Comparison of ENCODE assay signal across 10 cellular contexts in the genomic region with DNA sequence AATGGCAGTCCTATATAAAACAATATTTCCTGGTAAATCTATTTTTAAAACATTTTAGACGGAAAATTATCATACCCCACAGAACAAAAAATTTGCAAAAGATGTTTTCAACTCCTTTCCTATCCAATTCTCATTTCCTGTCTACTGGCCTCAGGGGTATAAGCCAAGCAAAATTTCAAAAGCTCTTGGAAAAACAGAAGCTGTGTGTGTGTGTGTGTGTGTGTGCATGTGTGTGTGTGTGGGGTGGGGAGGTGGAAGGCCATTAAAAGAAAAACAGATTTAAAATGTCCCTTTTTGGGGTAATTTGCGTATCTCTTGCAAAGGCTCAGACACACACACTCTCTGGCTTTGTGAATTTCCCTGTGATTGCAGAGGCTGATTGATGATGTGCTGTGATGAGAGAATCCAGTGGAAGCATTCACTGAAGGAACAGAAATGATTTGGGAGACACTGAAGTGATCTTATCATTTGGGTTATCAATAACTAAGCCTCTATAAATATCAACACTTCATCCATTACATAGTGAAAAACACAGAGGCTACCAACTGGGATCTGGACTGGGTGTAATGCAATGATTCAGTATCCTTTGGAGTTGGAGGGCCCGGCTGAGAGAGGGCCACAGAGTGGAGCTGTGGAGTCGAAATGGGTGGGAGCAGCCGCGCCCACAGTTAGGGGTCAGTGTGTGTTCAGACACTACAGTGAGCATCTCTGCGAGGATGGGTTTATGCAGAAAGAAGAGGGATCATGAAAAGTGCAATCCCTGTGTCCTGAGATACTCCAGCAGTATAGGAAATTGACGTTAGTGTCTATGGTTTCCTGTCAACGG.
A peak's percentile ranks its signal among the peaks of the same experiment; 100 is the strongest.
DNase-seq lines count a peak whose midpoint lies in the region; ATAC-seq and TF ChIP-seq lines count a peak whose summit lies in the region.
"Had no signal": no experiment of that assay in that cellular context is flagged by ENCODE, and none has a peak within 500 bp of the region (broad histone marks: within the 10 kb centered on the region; RNA-seq: fewer than 3 reads in every experiment).

No MANE protein-coding gene starts in this region.

- no peak overlapping the region for H3K4me3 Mint-ChIP-seq in activated CD8-positive, alpha-beta memory T cell treated with anti-CD3 and anti-CD28 coated beads, Interleukin-2, amount 10 ng/mL, durations not matched to agents 7 days and 5 days
- no peak overlapping the region for H3K4me3 Mint-ChIP-seq in stimulated activated effector memory CD8-positive, alpha-beta T cell treated with anti-CD3 and anti-CD28 coated beads, Interleukin-12 subunit alpha, Interleukin-12 subunit beta, amount 100 ng/mL, for 72 hours

- intact Hi-C loops in left ventricle myocardium inferior (cut with micrococcal nuclease) = no loop called here

- peak overlapping the region; percentile 1 for H3K27ac Mint-ChIP-seq in activated CD8-positive, alpha-beta memory T cell treated with anti-CD3 and anti-CD28 coated beads, Interleukin-2, amount 10 ng/mL, durations not matched to agents 7 days and 5 days
- H3K27ac Mint-ChIP-seq in stimulated activated effector memory CD8-positive, alpha-beta T cell treated with anti-CD3 and anti-CD28 coated beads, Interleukin-12 subunit alpha, Interleukin-12 subunit beta, amount 100 ng/mL, for 72 hours = peak overlapping the region; percentile 52

- no peak overlapping the region for H3K4me3 ChIP-seq in WI38 (ENCODE audit: low read depth, low read length)
- no peak overlapping the region for H3K4me3 ChIP-seq in left ventricle myocardium inferior

- H3K36me3 ChIP-seq in left ventricle myocardium inferior = no peaks in the 10 kb centered on the region

- CTCF ChIA-PET in activated CD8-positive, alpha-beta memory T cell treated with anti-CD3 and anti-CD28 coated beads, Interleukin-2, amount 10 ng/mL, durations not matched to agents 7 days and 5 days (lab: Charles Lee) = no interaction called here

- peaks cover 6% of the 10 kb centered on the region for H3K27me3 Mint-ChIP-seq in activated CD8-positive, alpha-beta memory T cell treated with anti-CD3 and anti-CD28 coated beads, Interleukin-2, amount 10 ng/mL, durations not matched to agents 7 days and 5 days

- peak overlapping the region; percentile 62 for H3K27ac ChIP-seq in left ventricle myocardium inferior (replicated peaks)

- DNase-seq in activated CD8-positive, alpha-beta memory T cell treated with anti-CD3 and anti-CD28 coated beads, Interleukin-2, amount 10 ng/mL, durations not matched to agents 7 days and 5 days = no peak
- DNase-seq in activated CD8-positive, alpha-beta memory T cell treated with anti-CD3 and anti-CD28 coated beads, Interleukin-2, amount 50 U/mL, for 48 hours = no peak
- peak; percentile 25 for DNase-seq in left ventricle myocardium inferior
- DNase-seq in stimulated activated effector memory CD8-positive, alpha-beta T cell treated with anti-CD3 and anti-CD28 coated beads, Interleukin-12 subunit alpha, Interleukin-12 subunit beta, amount 100 ng/mL, for 72 hours (ENCODE audit: low spot score in 2 of 2) = no peak
- no peak for DNase-seq in activated CD4-positive, alpha-beta T cell treated with anti-CD3 and anti-CD28 coated beads, Interleukin-2, amount 50 U/mL, for 4 hours
- DNase-seq: NCI-H1092 treated with DMSO at 0.1 percent for 48 hours; stimulated activated naive CD8-positive, alpha-beta T cell treated with anti-CD3 and anti-CD28 coated beads, Interleukin-15, Interleukin-2, amounts not matched to agents 100 U/mL and 50 U/mL, for 24 hours had no signal

- H3K4me1 ChIP-seq in left ventricle myocardium inferior = peaks cover 37% of the 10 kb centered on the region

- H3K9me3 ChIP-seq in left ventricle myocardium inferior (replicated peaks) = no peaks in the 10 kb centered on the region

- H3K36me3 Mint-ChIP-seq in activated CD8-positive, alpha-beta memory T cell treated with anti-CD3 and anti-CD28 coated beads, Interleukin-2, amount 10 ng/mL, durations not matched to agents 7 days and 5 days = peaks cover 10% of the 10 kb centered on the region
- peaks cover 4% of the 10 kb centered on the region for H3K36me3 Mint-ChIP-seq in stimulated activated effector memory CD8-positive, alpha-beta T cell treated with anti-CD3 and anti-CD28 coated beads, Interleukin-12 subunit alpha, Interleukin-12 subunit beta, amount 100 ng/mL, for 72 hours

- TF ChIP-seq CTCF in WI38 (IDR thresholded peaks at IDR 0.05; ENCODE audit: low read depth, low read length) (0 out of 2 replicates have a peak, but pooled peaks have one; percentile 12), left ventricle myocardium inferior (IDR thresholded peaks at IDR 0.05; ENCODE audit: borderline replicate concordance) (peak; percentile 52)

- no peaks in the 10 kb centered on the region for H3K9me3 Mint-ChIP-seq in activated CD8-positive, alpha-beta memory T cell treated with anti-CD3 and anti-CD28 coated beads, Interleukin-2, amount 10 ng/mL, durations not matched to agents 7 days and 5 days (ENCODE audit: low read depth)
- no peaks in the 10 kb centered on the region for H3K9me3 Mint-ChIP-seq in stimulated activated effector memory CD8-positive, alpha-beta T cell treated with anti-CD3 and anti-CD28 coated beads, Interleukin-12 subunit alpha, Interleukin-12 subunit beta, amount 100 ng/mL, for 72 hours

- H3K4me1 Mint-ChIP-seq in activated CD8-positive, alpha-beta memory T cell treated with anti-CD3 and anti-CD28 coated beads, Interleukin-2, amount 10 ng/mL, durations not matched to agents 7 days and 5 days = peaks cover 13% of the 10 kb centered on the region
- H3K4me1 Mint-ChIP-seq in stimulated activated effector memory CD8-positive, alpha-beta T cell treated with anti-CD3 and anti-CD28 coated beads, Interleukin-12 subunit alpha, Interleukin-12 subunit beta, amount 100 ng/mL, for 72 hours = peaks cover 24% of the 10 kb centered on the region

- no peaks in the 10 kb centered on the region for H3K27me3 ChIP-seq in left ventricle myocardium inferior (ENCODE audit: low read depth)

- no peak for ATAC-seq in activated CD8-positive, alpha-beta memory T cell treated with anti-CD3 and anti-CD28 coated beads, Interleukin-2, amount 10 ng/mL, durations not matched to agents 7 days and 5 days
- no peak for ATAC-seq in stimulated activated effector memory CD8-positive, alpha-beta T cell treated with anti-CD3 and anti-CD28 coated beads, Interleukin-12 subunit alpha, Interleukin-12 subunit beta, amount 100 ng/mL, for 72 hours
- no peak for ATAC-seq in HG03280 (IDR thresholded peaks at IDR 0.05; ENCODE audit: unreplicated experiment)
- ATAC-seq in GM19452 (IDR thresholded peaks at IDR 0.05; ENCODE audit: unreplicated experiment) = no peak
- ATAC-seq: stimulated activated naive CD8-positive, alpha-beta T cell treated with anti-CD3 and anti-CD28 coated beads, Interleukin-15, Interleukin-2, amounts not matched to agents 100 U/mL and 50 U/mL, for 24 hours had no signal
